ENCODE assay signal across 12 cellular contexts in genomic region chr5:56323505-56323904, GRCh38.
DNase-seq lines count a peak whose midpoint lies in the region; ATAC-seq, FAIRE-seq and TF ChIP-seq lines count a peak whose summit lies in the region.
"Had no signal": no experiment of that assay in that cellular context is flagged by ENCODE, and none has a peak within 500 bp of the region (broad histone marks: within the 10 kb centered on the region; RNA-seq: fewer than 3 reads in every experiment).

No MANE protein-coding gene starts in this region.

- H3K27me3 ChIP-seq in astrocyte (ENCODE audit: insufficient read depth, low read length) = no peaks in the 10 kb centered on the region

- no peak overlapping the region for H3K27ac ChIP-seq in astrocyte (ENCODE audit: low read depth, low read length)

- peaks cover 5% of the 10 kb centered on the region for H3K4me1 ChIP-seq in astrocyte (ENCODE audit: insufficient read depth, low read length)

- H3K4me3 Mint-ChIP-seq in astrocyte (ENCODE audit: unreplicated experiment) = peak overlapping the region; percentile 22
- H3K4me3 Mint-ChIP-seq: activated T-cell treated with anti-CD3 and anti-CD28 coated beads, Interleukin-2, amount 50 U/mL, for 4 hours had no signal

- no peak overlapping the region for H3K4me3 ChIP-seq in astrocyte (ENCODE audit: insufficient read depth, low read depth, low read length)

- FAIRE-seq in astrocyte (lab: Jason Lieb, UNC) = peak; percentile 54
- FAIRE-seq: endometrium had no signal

- no peak overlapping the region for H3K4me2 ChIP-seq in astrocyte (ENCODE audit: low read length)

- peak overlapping the region; percentile 72 for H3K27ac Mint-ChIP-seq in astrocyte (ENCODE audit: unreplicated experiment)

- H3K9me3 ChIP-seq in astrocyte (ENCODE audit: insufficient read depth, low read depth, low read length) = no peaks in the 10 kb centered on the region

- no peaks in the 10 kb centered on the region for H3K36me3 ChIP-seq in astrocyte (ENCODE audit: insufficient read depth, low read length)

- ATAC-seq in HG03342 (IDR thresholded peaks at IDR 0.05; ENCODE audit: unreplicated experiment) (no peak), GM21717 (IDR thresholded peaks at IDR 0.05; ENCODE audit: unreplicated experiment) (no peak), left colon (no peak)

- no peaks in the 10 kb centered on the region for H3K79me2 ChIP-seq in astrocyte (ENCODE audit: insufficient read depth, low read length)

- peaks cover 3% of the 10 kb centered on the region for H3K27me3 Mint-ChIP-seq in astrocyte (ENCODE audit: low read depth, unreplicated experiment)

- POLR2A ChIA-PET in HEK293T (lab: Yijun Ruan, JAX) = no interaction called here

- intact Hi-C loops in left colon (cut with DNase I, micrococcal nuclease) = no loop called here

- no peak overlapping the region for H2AFZ ChIP-seq in astrocyte (ENCODE audit: low read depth, low read length)

- H3K36me3 Mint-ChIP-seq in astrocyte (ENCODE audit: low read depth, unreplicated experiment) = no peaks in the 10 kb centered on the region

- no peak for TF ChIP-seq CTCF in astrocyte (IDR thresholded peaks at IDR 0.05; ENCODE audit: insufficient read depth, low read depth, low read length)

- H3K4me1 Mint-ChIP-seq in astrocyte (ENCODE audit: low read depth, unreplicated experiment) = peaks cover 33% of the 10 kb centered on the region

- H3K9ac ChIP-seq in astrocyte (ENCODE audit: low read length) = no peak overlapping the region

- no peaks in the 10 kb centered on the region for H4K20me1 ChIP-seq in astrocyte (ENCODE audit: insufficient read depth, low read length)

- CTCF ChIA-PET in HEK293T (lab: Yijun Ruan, JAX) = no interaction called here

- DNase-seq in AG08395 (ENCODE audit: low spot score) (peak; percentile 79), HPDE6-E6E7 (ENCODE audit: extremely low spot score) (peak; percentile 83), astrocyte (ENCODE audit: low read depth) (peak; percentile 62), kidney glomerular epithelial cell (lab: John Stamatoyannopoulos, UW) (peak; percentile 91), HEK293T (ENCODE audit: extremely low spot score) (no peak), left colon (no peak)
- DNase-seq: activated T-cell treated with anti-CD3 and anti-CD28 coated beads, Interleukin-2, amount 50 U/mL, for 4 hours; DMS79; NCI-H1417 had no signal

- no peaks in the 10 kb centered on the region for H3K9me3 Mint-ChIP-seq in astrocyte (ENCODE audit: unreplicated experiment)
- H3K9me3 Mint-ChIP-seq: activated T-cell treated with anti-CD3 and anti-CD28 coated beads, Interleukin-2, amount 50 U/mL, for 4 hours had no signal

TF ChIP-seq in HEK293T, 16 proteins besides CTCF, POLR2A, EP300 and RAD21:
- TF ChIP-seq HDGF (IDR thresholded peaks at IDR 0.05; ENCODE audit: borderline replicate concordance) (no peak), L3MBTL2 (conservative IDR thresholded peaks at IDR 0.05) (no peak), ZNF384 (IDR thresholded peaks at IDR 0.05) (no peak), FOXA1 (IDR thresholded peaks at IDR 0.05) (no peak), FOXK2 (IDR thresholded peaks at IDR 0.05) (no peak), LEF1 (IDR thresholded peaks at IDR 0.05; ENCODE audit: borderline replicate concordance) (no peak), ARNT (IDR thresholded peaks at IDR 0.05) (no peak), CTBP1 (IDR thresholded peaks at IDR 0.05; ENCODE audit: borderline replicate concordance) (no peak), ELF4 (IDR thresholded peaks at IDR 0.05) (no peak), BHLHE40 (IDR thresholded peaks at IDR 0.05; ENCODE audit: borderline replicate concordance) (no peak), PKNOX1 (IDR thresholded peaks at IDR 0.05) (no peak), NFRKB (IDR thresholded peaks at IDR 0.05) (no peak), TARDBP (IDR thresholded peaks at IDR 0.05) (no peak), FOXM1 (IDR thresholded peaks at IDR 0.05; ENCODE audit: borderline replicate concordance) (no peak), SUZ12 (IDR thresholded peaks at IDR 0.05) (no peak), SP1 (IDR thresholded peaks at IDR 0.05) (no peak)

Comparison
In these comparisons a context has a peak if more than half of its experiments do, and no peak if none do; other contexts are left out.
1. DNase-seq: peak in AG08395 (single experiment), HPDE6-E6E7 (single experiment), astrocyte (single experiment) and kidney glomerular epithelial cell (single experiment); none in HEK293T (single experiment) and left colon (0 of 2).